1 cellular context compared by ENCODE assay signal in the genomic region with DNA sequence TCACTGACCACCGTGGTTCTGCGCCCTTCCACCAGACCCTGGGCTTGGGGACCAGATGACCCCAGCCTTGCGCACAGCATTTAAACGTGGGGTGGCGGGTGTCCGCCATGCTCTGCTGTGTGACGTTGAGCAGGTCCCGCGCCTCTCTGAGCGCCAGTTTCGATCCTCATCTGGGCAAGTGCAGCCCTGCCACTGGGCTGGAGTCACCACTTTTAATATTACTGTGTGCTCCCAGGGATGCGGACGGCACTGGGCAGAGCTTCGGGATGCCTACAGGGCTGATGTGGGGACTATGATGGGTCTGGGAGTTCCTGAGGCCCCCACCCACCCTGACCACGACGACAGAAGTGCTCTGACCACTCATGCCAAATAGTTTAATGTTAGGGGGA.
A peak's percentile ranks its signal among the peaks of the same experiment; 100 is the strongest.
TF ChIP-seq lines count a peak whose summit lies in the region.

No MANE protein-coding gene starts in this region.

TF ChIP-seq in HepG2, 621 proteins besides CTCF, POLR2A, EP300 and RAD21 (continues in another document):
- TF ChIP-seq, protein P1, sequence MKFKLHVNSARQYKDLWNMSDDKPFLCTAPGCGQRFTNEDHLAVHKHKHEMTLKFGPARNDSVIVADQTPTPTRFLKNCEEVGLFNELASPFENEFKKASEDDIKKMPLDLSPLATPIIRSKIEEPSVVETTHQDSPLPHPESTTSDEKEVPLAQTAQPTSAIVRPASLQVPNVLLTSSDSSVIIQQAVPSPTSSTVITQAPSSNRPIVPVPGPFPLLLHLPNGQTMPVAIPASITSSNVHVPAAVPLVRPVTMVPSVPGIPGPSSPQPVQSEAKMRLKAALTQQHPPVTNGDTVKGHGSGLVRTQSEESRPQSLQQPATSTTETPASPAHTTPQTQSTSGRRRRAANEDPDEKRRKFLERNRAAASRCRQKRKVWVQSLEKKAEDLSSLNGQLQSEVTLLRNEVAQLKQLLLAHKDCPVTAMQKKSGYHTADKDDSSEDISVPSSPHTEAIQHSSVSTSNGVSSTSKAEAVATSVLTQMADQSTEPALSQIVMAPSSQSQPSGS (CRISPR knock-in tag; IDR thresholded peaks at IDR 0.05) = no peak
- TF ChIP-seq FOXC1 (CRISPR knock-in tag; IDR thresholded peaks at IDR 0.05; ENCODE audit: borderline replicate concordance) (0 out of 2 replicates have a peak, but pooled peaks have one; percentile 11), ZNF260 (CRISPR knock-in tag; IDR thresholded peaks at IDR 0.05; ENCODE audit: borderline replicate concordance, low read depth) (no peak), ZMYM3 (CRISPR knock-in tag; IDR thresholded peaks at IDR 0.05) (peak; percentile 97), NCOR1 (IDR thresholded peaks at IDR 0.05; ENCODE audit: borderline replicate concordance, low read length) (0 out of 2 replicates have a peak, but pooled peaks have one; percentile 6), CREM (IDR thresholded peaks at IDR 0.05) (no peak), CREM (CRISPR knock-in tag; IDR thresholded peaks at IDR 0.05) (no peak), ZNF790 (CRISPR knock-in tag; IDR thresholded peaks at IDR 0.05; ENCODE audit: borderline replicate concordance) (no peak), SMAD1 (CRISPR knock-in tag; IDR thresholded peaks at IDR 0.05; ENCODE audit: borderline replicate concordance, low read depth) (no peak), NFIB (CRISPR knock-in tag; IDR thresholded peaks at IDR 0.05; ENCODE audit: borderline replicate concordance) (no peak), ZNF891 (CRISPR knock-in tag; IDR thresholded peaks at IDR 0.05) (peak; percentile 10; the same call in 1 of the 2 replicates), ZNF180 (CRISPR knock-in tag; IDR thresholded peaks at IDR 0.05; ENCODE audit: borderline replicate concordance, low read depth) (no peak), ZNF550 (CRISPR knock-in tag; IDR thresholded peaks at IDR 0.05; ENCODE audit: borderline replicate concordance) (no peak), CBX1 (IDR thresholded peaks at IDR 0.05; ENCODE audit: low read depth) (no peak), NFE2 (CRISPR knock-in tag; IDR thresholded peaks at IDR 0.05) (no peak), ZBTB38 (CRISPR knock-in tag; IDR thresholded peaks at IDR 0.05) (peak; percentile 94; the same call in 1 of the 2 replicates), NR2F6 (IDR thresholded peaks at IDR 0.05) (peak; percentile 24; the same call in 1 of the 2 replicates), NR2F6 (CRISPR knock-in tag; IDR thresholded peaks at IDR 0.05) (no peak), RFX1 (IDR thresholded peaks at IDR 0.05) (no peak), IKZF4 (CRISPR knock-in tag; IDR thresholded peaks at IDR 0.05; ENCODE audit: borderline replicate concordance, low read depth, not compliant biosample characterization) (no peak), FOXK2 (IDR thresholded peaks at IDR 0.05) (no peak), ZC3H13 (CRISPR knock-in tag; IDR thresholded peaks at IDR 0.05) (peak; percentile 44; the same call in 1 of the 2 replicates), SIX4 (CRISPR knock-in tag; IDR thresholded peaks at IDR 0.05) (no peak), ZNF235 (CRISPR knock-in tag; IDR thresholded peaks at IDR 0.05; ENCODE audit: borderline replicate concordance) (no peak), PHF5A (CRISPR knock-in tag; IDR thresholded peaks at IDR 0.05; ENCODE audit: low read depth, unreplicated experiment) (no peak), ZNF34 (CRISPR knock-in tag; IDR thresholded peaks at IDR 0.05; ENCODE audit: borderline replicate concordance) (0 out of 2 replicates have a peak, but pooled peaks have one; percentile 43), ZBTB42 (CRISPR knock-in tag; IDR thresholded peaks at IDR 0.05) (0 out of 2 replicates have a peak, but pooled peaks have one; percentile 1), ZNF589 (CRISPR knock-in tag; conservative IDR thresholded peaks at IDR 0.05) (no peak), SALL2 (CRISPR knock-in tag; IDR thresholded peaks at IDR 0.05) (no peak), ZNF761 (CRISPR knock-in tag; conservative IDR thresholded peaks at IDR 0.05) (0 out of 2 replicates have a peak, but pooled peaks have one; percentile 56), GATAD2A (CRISPR knock-in tag; IDR thresholded peaks at IDR 0.05) (no peak), SOX5 (CRISPR knock-in tag; IDR thresholded peaks at IDR 0.05; ENCODE audit: borderline replicate concordance) (no peak), AGO2 (optimal IDR thresholded peaks at IDR 0.05; ENCODE audit: low read depth, low read length) (peak; percentile 83), BRD4 (CRISPR knock-in tag; IDR thresholded peaks at IDR 0.05) (no peak), ZNF317 (CRISPR knock-in tag; IDR thresholded peaks at IDR 0.05) (no peak), GTF3A (CRISPR knock-in tag; conservative IDR thresholded peaks at IDR 0.05) (no peak), ZNF24 (IDR thresholded peaks at IDR 0.05) (no peak), FOSL2 (CRISPR knock-in tag; IDR thresholded peaks at IDR 0.05) (0 out of 2 replicates have a peak, but pooled peaks have one; percentile 1), ZNF17 (CRISPR knock-in tag; IDR thresholded peaks at IDR 0.05) (0 out of 2 replicates have a peak, but pooled peaks have one; percentile 57)
- TF ChIP-seq, protein P2, sequence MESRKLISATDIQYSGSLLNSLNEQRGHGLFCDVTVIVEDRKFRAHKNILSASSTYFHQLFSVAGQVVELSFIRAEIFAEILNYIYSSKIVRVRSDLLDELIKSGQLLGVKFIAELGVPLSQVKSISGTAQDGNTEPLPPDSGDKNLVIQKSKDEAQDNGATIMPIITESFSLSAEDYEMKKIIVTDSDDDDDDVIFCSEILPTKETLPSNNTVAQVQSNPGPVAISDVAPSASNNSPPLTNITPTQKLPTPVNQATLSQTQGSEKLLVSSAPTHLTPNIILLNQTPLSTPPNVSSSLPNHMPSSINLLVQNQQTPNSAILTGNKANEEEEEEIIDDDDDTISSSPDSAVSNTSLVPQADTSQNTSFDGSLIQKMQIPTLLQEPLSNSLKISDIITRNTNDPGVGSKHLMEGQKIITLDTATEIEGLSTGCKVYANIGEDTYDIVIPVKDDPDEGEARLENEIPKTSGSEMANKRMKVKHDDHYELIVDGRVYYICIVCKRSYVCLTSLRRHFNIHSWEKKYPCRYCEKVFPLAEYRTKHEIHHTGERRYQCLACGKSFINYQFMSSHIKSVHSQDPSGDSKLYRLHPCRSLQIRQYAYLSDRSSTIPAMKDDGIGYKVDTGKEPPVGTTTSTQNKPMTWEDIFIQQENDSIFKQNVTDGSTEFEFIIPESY (CRISPR knock-in tag; IDR thresholded peaks at IDR 0.05) = peak; percentile 97
- TF ChIP-seq, protein P3, sequence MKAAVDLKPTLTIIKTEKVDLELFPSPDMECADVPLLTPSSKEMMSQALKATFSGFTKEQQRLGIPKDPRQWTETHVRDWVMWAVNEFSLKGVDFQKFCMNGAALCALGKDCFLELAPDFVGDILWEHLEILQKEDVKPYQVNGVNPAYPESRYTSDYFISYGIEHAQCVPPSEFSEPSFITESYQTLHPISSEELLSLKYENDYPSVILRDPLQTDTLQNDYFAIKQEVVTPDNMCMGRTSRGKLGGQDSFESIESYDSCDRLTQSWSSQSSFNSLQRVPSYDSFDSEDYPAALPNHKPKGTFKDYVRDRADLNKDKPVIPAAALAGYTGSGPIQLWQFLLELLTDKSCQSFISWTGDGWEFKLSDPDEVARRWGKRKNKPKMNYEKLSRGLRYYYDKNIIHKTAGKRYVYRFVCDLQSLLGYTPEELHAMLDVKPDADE (CRISPR knock-in tag; IDR thresholded peaks at IDR 0.05) = no peak
- TF ChIP-seq, protein P4, sequence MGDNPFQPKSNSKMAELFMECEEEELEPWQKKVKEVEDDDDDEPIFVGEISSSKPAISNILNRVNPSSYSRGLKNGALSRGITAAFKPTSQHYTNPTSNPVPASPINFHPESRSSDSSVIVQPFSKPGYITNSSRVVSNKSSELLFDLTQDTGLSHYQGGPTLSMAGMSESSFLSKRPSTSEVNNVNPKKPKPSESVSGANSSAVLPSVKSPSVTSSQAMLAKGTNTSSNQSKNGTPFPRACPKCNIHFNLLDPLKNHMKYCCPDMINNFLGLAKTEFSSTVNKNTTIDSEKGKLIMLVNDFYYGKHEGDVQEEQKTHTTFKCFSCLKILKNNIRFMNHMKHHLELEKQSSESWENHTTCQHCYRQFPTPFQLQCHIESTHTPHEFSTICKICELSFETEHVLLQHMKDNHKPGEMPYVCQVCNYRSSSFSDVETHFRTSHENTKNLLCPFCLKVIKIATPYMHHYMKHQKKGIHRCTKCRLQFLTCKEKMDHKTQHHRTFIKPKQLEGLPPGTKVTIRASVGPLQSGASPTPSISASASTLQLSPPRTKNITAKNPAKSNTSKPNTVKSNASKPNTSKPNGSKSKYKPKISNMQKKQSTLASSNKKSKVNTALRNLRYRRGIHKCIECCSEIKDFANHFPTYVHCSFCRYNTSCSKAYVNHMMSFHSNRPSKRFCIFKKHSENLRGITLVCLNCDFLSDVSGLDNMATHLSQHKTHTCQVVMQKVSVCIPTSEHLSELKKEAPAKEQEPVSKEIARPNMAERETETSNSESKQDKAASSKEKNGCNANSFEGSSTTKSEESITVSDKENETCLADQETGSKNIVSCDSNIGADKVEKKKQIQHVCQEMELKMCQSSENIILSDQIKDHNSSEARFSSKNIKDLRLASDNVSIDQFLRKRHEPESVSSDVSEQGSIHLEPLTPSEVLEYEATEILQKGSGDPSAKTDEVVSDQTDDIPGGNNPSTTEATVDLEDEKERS (CRISPR knock-in tag; IDR thresholded peaks at IDR 0.05) = 0 out of 2 replicates have a peak, but pooled peaks have one; percentile 14
- TF ChIP-seq, protein P5, sequence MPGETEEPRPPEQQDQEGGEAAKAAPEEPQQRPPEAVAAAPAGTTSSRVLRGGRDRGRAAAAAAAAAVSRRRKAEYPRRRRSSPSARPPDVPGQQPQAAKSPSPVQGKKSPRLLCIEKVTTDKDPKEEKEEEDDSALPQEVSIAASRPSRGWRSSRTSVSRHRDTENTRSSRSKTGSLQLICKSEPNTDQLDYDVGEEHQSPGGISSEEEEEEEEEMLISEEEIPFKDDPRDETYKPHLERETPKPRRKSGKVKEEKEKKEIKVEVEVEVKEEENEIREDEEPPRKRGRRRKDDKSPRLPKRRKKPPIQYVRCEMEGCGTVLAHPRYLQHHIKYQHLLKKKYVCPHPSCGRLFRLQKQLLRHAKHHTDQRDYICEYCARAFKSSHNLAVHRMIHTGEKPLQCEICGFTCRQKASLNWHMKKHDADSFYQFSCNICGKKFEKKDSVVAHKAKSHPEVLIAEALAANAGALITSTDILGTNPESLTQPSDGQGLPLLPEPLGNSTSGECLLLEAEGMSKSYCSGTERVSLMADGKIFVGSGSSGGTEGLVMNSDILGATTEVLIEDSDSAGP (CRISPR knock-in tag; IDR thresholded peaks at IDR 0.05; ENCODE audit: borderline replicate concordance) = 0 out of 2 replicates have a peak, but pooled peaks have one; percentile 18
- TF ChIP-seq, protein P6, sequence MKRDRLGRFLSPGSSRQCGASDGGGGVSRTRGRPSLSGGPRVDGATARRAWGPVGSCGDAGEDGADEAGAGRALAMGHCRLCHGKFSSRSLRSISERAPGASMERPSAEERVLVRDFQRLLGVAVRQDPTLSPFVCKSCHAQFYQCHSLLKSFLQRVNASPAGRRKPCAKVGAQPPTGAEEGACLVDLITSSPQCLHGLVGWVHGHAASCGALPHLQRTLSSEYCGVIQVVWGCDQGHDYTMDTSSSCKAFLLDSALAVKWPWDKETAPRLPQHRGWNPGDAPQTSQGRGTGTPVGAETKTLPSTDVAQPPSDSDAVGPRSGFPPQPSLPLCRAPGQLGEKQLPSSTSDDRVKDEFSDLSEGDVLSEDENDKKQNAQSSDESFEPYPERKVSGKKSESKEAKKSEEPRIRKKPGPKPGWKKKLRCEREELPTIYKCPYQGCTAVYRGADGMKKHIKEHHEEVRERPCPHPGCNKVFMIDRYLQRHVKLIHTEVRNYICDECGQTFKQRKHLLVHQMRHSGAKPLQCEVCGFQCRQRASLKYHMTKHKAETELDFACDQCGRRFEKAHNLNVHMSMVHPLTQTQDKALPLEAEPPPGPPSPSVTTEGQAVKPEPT (CRISPR knock-in tag; IDR thresholded peaks at IDR 0.05; ENCODE audit: low read depth) = 0 out of 2 replicates have a peak, but pooled peaks have one; percentile 19
- TF ChIP-seq, protein P7, sequence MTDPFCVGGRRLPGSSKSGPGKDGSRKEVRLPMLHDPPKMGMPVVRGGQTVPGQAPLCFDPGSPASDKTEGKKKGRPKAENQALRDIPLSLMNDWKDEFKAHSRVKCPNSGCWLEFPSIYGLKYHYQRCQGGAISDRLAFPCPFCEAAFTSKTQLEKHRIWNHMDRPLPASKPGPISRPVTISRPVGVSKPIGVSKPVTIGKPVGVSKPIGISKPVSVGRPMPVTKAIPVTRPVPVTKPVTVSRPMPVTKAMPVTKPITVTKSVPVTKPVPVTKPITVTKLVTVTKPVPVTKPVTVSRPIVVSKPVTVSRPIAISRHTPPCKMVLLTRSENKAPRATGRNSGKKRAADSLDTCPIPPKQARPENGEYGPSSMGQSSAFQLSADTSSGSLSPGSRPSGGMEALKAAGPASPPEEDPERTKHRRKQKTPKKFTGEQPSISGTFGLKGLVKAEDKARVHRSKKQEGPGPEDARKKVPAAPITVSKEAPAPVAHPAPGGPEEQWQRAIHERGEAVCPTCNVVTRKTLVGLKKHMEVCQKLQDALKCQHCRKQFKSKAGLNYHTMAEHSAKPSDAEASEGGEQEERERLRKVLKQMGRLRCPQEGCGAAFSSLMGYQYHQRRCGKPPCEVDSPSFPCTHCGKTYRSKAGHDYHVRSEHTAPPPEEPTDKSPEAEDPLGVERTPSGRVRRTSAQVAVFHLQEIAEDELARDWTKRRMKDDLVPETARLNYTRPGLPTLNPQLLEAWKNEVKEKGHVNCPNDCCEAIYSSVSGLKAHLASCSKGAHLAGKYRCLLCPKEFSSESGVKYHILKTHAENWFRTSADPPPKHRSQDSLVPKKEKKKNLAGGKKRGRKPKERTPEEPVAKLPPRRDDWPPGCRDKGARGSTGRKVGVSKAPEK (CRISPR knock-in tag; IDR thresholded peaks at IDR 0.05; ENCODE audit: borderline replicate concordance) = 0 out of 2 replicates have a peak, but pooled peaks have one; percentile 6
- TF ChIP-seq, protein P8, sequence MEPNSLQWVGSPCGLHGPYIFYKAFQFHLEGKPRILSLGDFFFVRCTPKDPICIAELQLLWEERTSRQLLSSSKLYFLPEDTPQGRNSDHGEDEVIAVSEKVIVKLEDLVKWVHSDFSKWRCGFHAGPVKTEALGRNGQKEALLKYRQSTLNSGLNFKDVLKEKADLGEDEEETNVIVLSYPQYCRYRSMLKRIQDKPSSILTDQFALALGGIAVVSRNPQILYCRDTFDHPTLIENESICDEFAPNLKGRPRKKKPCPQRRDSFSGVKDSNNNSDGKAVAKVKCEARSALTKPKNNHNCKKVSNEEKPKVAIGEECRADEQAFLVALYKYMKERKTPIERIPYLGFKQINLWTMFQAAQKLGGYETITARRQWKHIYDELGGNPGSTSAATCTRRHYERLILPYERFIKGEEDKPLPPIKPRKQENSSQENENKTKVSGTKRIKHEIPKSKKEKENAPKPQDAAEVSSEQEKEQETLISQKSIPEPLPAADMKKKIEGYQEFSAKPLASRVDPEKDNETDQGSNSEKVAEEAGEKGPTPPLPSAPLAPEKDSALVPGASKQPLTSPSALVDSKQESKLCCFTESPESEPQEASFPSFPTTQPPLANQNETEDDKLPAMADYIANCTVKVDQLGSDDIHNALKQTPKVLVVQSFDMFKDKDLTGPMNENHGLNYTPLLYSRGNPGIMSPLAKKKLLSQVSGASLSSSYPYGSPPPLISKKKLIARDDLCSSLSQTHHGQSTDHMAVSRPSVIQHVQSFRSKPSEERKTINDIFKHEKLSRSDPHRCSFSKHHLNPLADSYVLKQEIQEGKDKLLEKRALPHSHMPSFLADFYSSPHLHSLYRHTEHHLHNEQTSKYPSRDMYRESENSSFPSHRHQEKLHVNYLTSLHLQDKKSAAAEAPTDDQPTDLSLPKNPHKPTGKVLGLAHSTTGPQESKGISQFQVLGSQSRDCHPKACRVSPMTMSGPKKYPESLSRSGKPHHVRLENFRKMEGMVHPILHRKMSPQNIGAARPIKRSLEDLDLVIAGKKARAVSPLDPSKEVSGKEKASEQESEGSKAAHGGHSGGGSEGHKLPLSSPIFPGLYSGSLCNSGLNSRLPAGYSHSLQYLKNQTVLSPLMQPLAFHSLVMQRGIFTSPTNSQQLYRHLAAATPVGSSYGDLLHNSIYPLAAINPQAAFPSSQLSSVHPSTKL (CRISPR knock-in tag; IDR thresholded peaks at IDR 0.05) = no peak
